Comparison of ENCODE assay signal across 8 cellular contexts in genomic region chr19:36136975-36137686, GRCh38. TPM values are rescaled to one million over a fixed set of nuclear protein-coding genes. Genes with fewer than 3 reads are reported as not detected.
A peak's percentile ranks its signal among the peaks of the same experiment; 100 is the strongest.
DNase-seq lines count a peak whose midpoint lies in the region; ATAC-seq and TF ChIP-seq lines count a peak whose summit lies in the region.

No MANE protein-coding gene starts in this region.

- no peaks in the 10 kb centered on the region for H3K27me3 ChIP-seq in brain microvascular endothelial cell (replicated peaks)

- H3K36me3 ChIP-seq in brain microvascular endothelial cell (replicated peaks), result peaks cover 7% of the 10 kb centered on the region

- H3K4me3 ChIP-seq in brain microvascular endothelial cell (ENCODE audit: low read depth, low read length), result no peak overlapping the region

- TF ChIP-seq CTCF in Calu3 (IDR thresholded peaks at IDR 0.05; ENCODE audit: unreplicated experiment) (no peak), brain microvascular endothelial cell (IDR thresholded peaks at IDR 0.05; ENCODE audit: low read depth, low read length, missing control alignments) (no peak)

- TF ChIP-seq POLR2A in erythroblast (IDR thresholded peaks at IDR 0.05; ENCODE audit: low read length), result no peak

- peaks cover 72% of the 10 kb centered on the region for H3K36me3 Mint-ChIP-seq in Calu3 (ENCODE audit: insufficient read depth, unreplicated experiment)

- no peaks in the 10 kb centered on the region for H3K27me3 Mint-ChIP-seq in Calu3 (ENCODE audit: unreplicated experiment)

- no peak overlapping the region for H3K27ac ChIP-seq in brain microvascular endothelial cell

- BruUV-seq in Calu3 (replicated peaks; lab: Mats Ljungman, UMichigan), result no TSS peak

- peak overlapping the region; percentile 62 for H3K4me3 Mint-ChIP-seq in Calu3 (ENCODE audit: low read depth, unreplicated experiment)

- peak; percentile 96 for DNase-seq in Calu3
- DNase-seq in MV-4-11 (lab: John Stamatoyannopoulos, UW), result peak; percentile 29
- peak; percentile 39 for DNase-seq in brain microvascular endothelial cell
- peak; percentile 42 to 51 for DNase-seq in lung microvascular endothelial cell (ENCODE audit: low read depth in 2 of 2)
- no peak for DNase-seq in midbrain (lab: John Stamatoyannopoulos, UW)
- DNase-seq in erythroblast (lab: John Stamatoyannopoulos, UW), result no peak

- ATAC-seq in HG02840 (IDR thresholded peaks at IDR 0.05; ENCODE audit: low FRiP score, unreplicated experiment) (no peak), GM19397 (IDR thresholded peaks at IDR 0.05; ENCODE audit: unreplicated experiment) (no peak)

- H3K9me3 Mint-ChIP-seq in Calu3 (ENCODE audit: low read depth, unreplicated experiment), result no peaks in the 10 kb centered on the region

- in situ Hi-C loops in brain microvascular endothelial cell (cut with HindIII; ENCODE audit: low pct_ligation_motif_present, low sequenced_read_pairs), result no loop called here

- intact Hi-C loops in Calu3 (cut with micrococcal nuclease; ENCODE audit: unreplicated experiment), result loop anchor here (1.0 kb wide), 1 partner anchor 22 kb away; the partner anchor contains the start of gene TBCB

- CTCF ChIA-PET in Calu3 (lab: Charles Lee), result interaction anchor here (0.5 to 1.7 kb wide), 4 partner anchors 10 to 36 kb away, joined by 3 to 19 read pairs (median 5); partner anchors contain the start of genes COX7A1 and POLR2I

- peaks cover 52% of the 10 kb centered on the region for H3K4me1 Mint-ChIP-seq in Calu3 (ENCODE audit: low read depth, unreplicated experiment)

- H3K27ac Mint-ChIP-seq in Calu3 (ENCODE audit: unreplicated experiment), result peak overlapping the region; percentile 88

RNA-seq across cellular contexts. Expression of gene CAPNS1, which starts 2.7 kb away (rescaled TPM):
- total RNA-seq in Calu3 (2022), result 823 and 894 TPM in 2 replicates
- total RNA-seq in lung microvascular endothelial cell, result 361 and 396 TPM in 2 replicates

RNA-seq across cellular contexts. Expression of gene COX7A1, which starts 15.1 kb away (rescaled TPM):
- total RNA-seq in Calu3 (2022) (not detected in 2 replicates), lung microvascular endothelial cell (88.5 and 153 TPM in 2 replicates)

RNA-seq across cellular contexts. Expression of gene TBCB, which starts 21.9 kb away (rescaled TPM):
- 204 and 210 TPM in 2 replicates for total RNA-seq in Calu3 (2022)
- total RNA-seq in lung microvascular endothelial cell, result 140 and 181 TPM in 2 replicates

RNA-seq across cellular contexts. Expression of gene POLR2I, which starts 22.5 kb away (rescaled TPM):
- total RNA-seq in Calu3 (2022), result 91.6 and 92.2 TPM in 2 replicates
- total RNA-seq in lung microvascular endothelial cell, result 123 and 143 TPM in 2 replicates

RNA-seq across cellular contexts. Expression of gene OVOL3, which starts 26.2 kb away (rescaled TPM):
- not detected in 2 replicates for total RNA-seq in Calu3 (2022)
- not detected in 2 replicates for total RNA-seq in lung microvascular endothelial cell

Comparison
In these comparisons a context has a peak if more than half of its experiments do, and no peak if none do; other contexts are left out.
1. DNase-seq: peak in Calu3 (single experiment), MV-4-11 (single experiment), brain microvascular endothelial cell (single experiment) and lung microvascular endothelial cell (2 of 2); none in midbrain (single experiment) and erythroblast (0 of 2).
2. RNA of gene COX7A1, which starts 15.1 kb away (total RNA-seq): 88.5 to 153 TPM in lung microvascular endothelial cell; not detected in Calu3; every median in the first group is over 10 times any median in the second.